ENCODE assay signal across 16 cellular contexts in the genomic region with DNA sequence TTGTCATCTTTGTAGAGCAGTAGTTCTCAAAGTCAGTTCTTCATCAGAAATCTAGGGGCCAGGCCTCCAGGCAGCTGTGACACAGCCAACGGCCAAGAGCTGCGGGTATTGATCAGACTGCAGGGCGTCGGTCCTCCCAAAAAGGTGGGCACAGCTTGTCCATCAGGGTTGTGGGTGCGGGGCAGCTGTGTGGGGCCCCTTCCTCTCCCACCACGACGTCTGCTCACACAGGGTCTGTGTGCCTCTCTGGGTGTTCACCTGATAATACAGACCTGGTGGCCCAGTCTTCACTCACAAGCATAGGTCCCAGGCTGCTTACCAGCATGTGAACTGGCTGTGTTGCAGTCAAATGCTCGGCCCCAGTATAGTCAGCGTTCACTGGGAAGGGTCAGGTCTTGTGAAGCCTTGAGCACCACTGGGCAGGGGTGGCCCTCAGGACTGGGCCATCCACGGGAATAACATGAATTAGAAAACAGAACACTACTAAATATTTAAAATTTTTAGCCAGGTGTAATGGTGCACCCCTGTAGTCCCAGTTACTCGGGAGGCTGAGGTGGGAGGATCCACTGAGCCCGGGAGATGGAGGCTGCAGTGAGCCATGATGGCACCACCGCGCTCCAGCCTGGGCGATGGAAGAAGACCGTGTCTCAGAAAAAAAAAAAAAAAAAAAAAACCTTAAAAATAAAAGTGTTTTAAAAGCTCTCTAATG.
DNase-seq lines count a peak whose midpoint lies in the region; ATAC-seq and TF ChIP-seq lines count a peak whose summit lies in the region.
"Had no signal": no experiment of that assay in that cellular context is flagged by ENCODE, and none has a peak within 500 bp of the region (broad histone marks: within the 10 kb centered on the region; RNA-seq: fewer than 3 reads in every experiment).

No MANE protein-coding gene starts in this region.

- no peak for ATAC-seq in stimulated activated memory B cell treated with anti-CD40 and anti-IgM and Interleukin-4, amounts not matched to agents 10 μg/mL and 1 μg/mL and 100 μg/mL, for 72 hours
- no peak for ATAC-seq in GM23338
- no peak for ATAC-seq in HG03432 (IDR thresholded peaks at IDR 0.05; ENCODE audit: unreplicated experiment)
- ATAC-seq: Panc1 had no signal

- peaks cover 6% of the 10 kb centered on the region for H3K9me3 Mint-ChIP-seq in stimulated activated memory B cell treated with anti-CD40 and anti-IgM and Interleukin-4, amounts not matched to agents 10 μg/mL and 1 μg/mL and 100 μg/mL, for 72 hours
- peaks cover 21% of the 10 kb centered on the region for H3K9me3 Mint-ChIP-seq in GM23338

- no peak overlapping the region for H3K27ac Mint-ChIP-seq in stimulated activated memory B cell treated with anti-CD40 and anti-IgM and Interleukin-4, amounts not matched to agents 10 μg/mL and 1 μg/mL and 100 μg/mL, for 72 hours
- H3K27ac Mint-ChIP-seq in GM23338, result no peak overlapping the region
- H3K27ac Mint-ChIP-seq: CD8-positive, alpha-beta memory T cell had no signal

- DNase-seq in 8988T (peak; percentile 18), AG04450 (ENCODE audit: low read depth, low spot score) (no peak), SJCRH30 (no peak), osteoblast (ENCODE audit: insufficient read length, low spot score, missing footprints) (peak; percentile 48), GM23338 (ENCODE audit: low spot score) (no peak)
- DNase-seq: DMS79 treated with DMSO at 0.1 percent for 48 hours, Karpas-422, MG63, NCI-H1092 treated with DMSO at 0.1 percent for 48 hours, NCI-H1694, NCI-H510A treated with DMSO at 0.1 percent for 48 hours, SHP77 treated with DMSO at 0.1 percent for 48 hours had no signal

- H3K4me2 ChIP-seq in osteoblast (ENCODE audit: insufficient read depth, low read length) (no peak overlapping the region), GM23338 (no peak overlapping the region)

- no peak overlapping the region for H3K4me3 ChIP-seq in AG04450 (ENCODE audit: low read depth, low read length)
- H3K4me3 ChIP-seq in SJCRH30, result no peak overlapping the region; the same call in 1 of the 2 replicates
- no peak overlapping the region for H3K4me3 ChIP-seq in osteoblast (ENCODE audit: insufficient read depth, low read length)
- H3K4me3 ChIP-seq in GM23338, result no peak overlapping the region
- H3K4me3 ChIP-seq: MG63 had no signal

- H3K27me3 Mint-ChIP-seq in stimulated activated memory B cell treated with anti-CD40 and anti-IgM and Interleukin-4, amounts not matched to agents 10 μg/mL and 1 μg/mL and 100 μg/mL, for 72 hours, result peaks cover 4% of the 10 kb centered on the region
- H3K27me3 Mint-ChIP-seq in GM23338 (ENCODE audit: insufficient read depth, low read depth, poor library complexity), result peaks cover 10% of the 10 kb centered on the region
- H3K27me3 Mint-ChIP-seq: CD8-positive, alpha-beta memory T cell had no signal

- no peaks in the 10 kb centered on the region for H3K79me2 ChIP-seq in osteoblast (ENCODE audit: insufficient read depth, low read length)
- no peaks in the 10 kb centered on the region for H3K79me2 ChIP-seq in GM23338 (replicated peaks; ENCODE audit: insufficient read depth)

- H3K27ac ChIP-seq in AG04450 (ENCODE audit: low read depth, low read length) (peak overlapping the region; percentile 31), SJCRH30 (peak overlapping the region; percentile 90), osteoblast (ENCODE audit: low read depth, low read length) (no peak overlapping the region), GM23338 (ENCODE audit: low read depth) (no peak overlapping the region)

- H3K27me3 ChIP-seq in AG04450 (ENCODE audit: control insufficient read depth, insufficient read depth, low read length) (no peaks in the 10 kb centered on the region), SJCRH30 (no peaks in the 10 kb centered on the region), osteoblast (ENCODE audit: insufficient read depth, low read length) (no peaks in the 10 kb centered on the region), GM23338 (ENCODE audit: insufficient read depth) (no peaks in the 10 kb centered on the region)
- H3K27me3 ChIP-seq: MG63 had no signal

- H3K9me3 ChIP-seq in AG04450 (ENCODE audit: control insufficient read depth, insufficient read depth, low read length), result peaks cover 12% of the 10 kb centered on the region
- no peaks in the 10 kb centered on the region for H3K9me3 ChIP-seq in SJCRH30 (replicated peaks)
- no peaks in the 10 kb centered on the region for H3K9me3 ChIP-seq in osteoblast (ENCODE audit: low read depth, low read length)

- TF ChIP-seq CTCF in AG04450 (IDR thresholded peaks at IDR 0.05; ENCODE audit: low read depth, low read length) (no peak), osteoblast (IDR thresholded peaks at IDR 0.05; ENCODE audit: extremely low read depth, low read depth, low read length) (no peak), GM23338 (conservative IDR thresholded peaks at IDR 0.05; ENCODE audit: low read depth in 2 of 2) (no peak)

- CTCF ChIA-PET in AG04450 (lab: Charles Lee), result no interaction called here

- H3K36me3 Mint-ChIP-seq in stimulated activated memory B cell treated with anti-CD40 and anti-IgM and Interleukin-4, amounts not matched to agents 10 μg/mL and 1 μg/mL and 100 μg/mL, for 72 hours, result peaks cover 10% of the 10 kb centered on the region
- peaks cover 14% of the 10 kb centered on the region for H3K36me3 Mint-ChIP-seq in GM23338 (ENCODE audit: low read depth)

- H3K9me2 ChIP-seq in GM23338 (ENCODE audit: insufficient read depth), result 0 out of 2 replicates have a peak, but pooled peaks cover 8% of the 10 kb centered on the region

- H3K4me1 ChIP-seq in SJCRH30 (peaks cover 18% of the 10 kb centered on the region), osteoblast (ENCODE audit: insufficient read depth, low read length) (peaks cover 13% of the 10 kb centered on the region), GM23338 (ENCODE audit: insufficient read depth) (no peaks in the 10 kb centered on the region)

- H3K4me3 Mint-ChIP-seq in stimulated activated memory B cell treated with anti-CD40 and anti-IgM and Interleukin-4, amounts not matched to agents 10 μg/mL and 1 μg/mL and 100 μg/mL, for 72 hours, result no peak overlapping the region
- no peak overlapping the region for H3K4me3 Mint-ChIP-seq in GM23338
- H3K4me3 Mint-ChIP-seq: CD8-positive, alpha-beta memory T cell had no signal

- H3K36me3 ChIP-seq in SJCRH30 (no peaks in the 10 kb centered on the region), osteoblast (ENCODE audit: insufficient read depth, low read length) (no peaks in the 10 kb centered on the region), GM23338 (ENCODE audit: insufficient read depth) (no peaks in the 10 kb centered on the region)

- POLR2A ChIA-PET in AG04450 (lab: Yijun Ruan, JAX), result interaction anchor here (0.6 to 1.2 kb wide), 5 partner anchors 8 to 363 kb away, joined by 3 to 12 read pairs (median 3); no protein-coding TSS in a partner anchor

- no peaks in the 10 kb centered on the region for H3K4me1 Mint-ChIP-seq in stimulated activated memory B cell treated with anti-CD40 and anti-IgM and Interleukin-4, amounts not matched to agents 10 μg/mL and 1 μg/mL and 100 μg/mL, for 72 hours
- H3K4me1 Mint-ChIP-seq in GM23338, result peaks cover 4% of the 10 kb centered on the region; the same call in 2 of the 3 replicates

- H3F3A ChIP-seq in GM23338 (replicated peaks; ENCODE audit: low read depth), result no peaks in the 10 kb centered on the region

- H4K20me1 ChIP-seq in osteoblast (ENCODE audit: insufficient read depth, low read length) (no peaks in the 10 kb centered on the region), GM23338 (replicated peaks; ENCODE audit: insufficient read depth) (no peaks in the 10 kb centered on the region)

- H2AFZ ChIP-seq in osteoblast (ENCODE audit: low read length) (no peak overlapping the region), GM23338 (no peak overlapping the region)

TF ChIP-seq in GM23338, 12 proteins besides CTCF, POLR2A, EP300 and RAD21 (continues in another document):
- TF ChIP-seq STAT1 (IDR thresholded peaks at IDR 0.05; ENCODE audit: unreplicated experiment) (no peak), JUNB (IDR thresholded peaks at IDR 0.05; ENCODE audit: unreplicated experiment) (no peak), EZH2 (IDR thresholded peaks at IDR 0.05; ENCODE audit: low read depth, unreplicated experiment) (no peak), NANOG (IDR thresholded peaks at IDR 0.05; ENCODE audit: borderline replicate concordance) (no peak), CREB1 (CRISPR knock-in tag; IDR thresholded peaks at IDR 0.05; ENCODE audit: low read depth) (no peak), ZNF114 (CRISPR knock-in tag; IDR thresholded peaks at IDR 0.05) (no peak)
- TF ChIP-seq, protein P1, sequence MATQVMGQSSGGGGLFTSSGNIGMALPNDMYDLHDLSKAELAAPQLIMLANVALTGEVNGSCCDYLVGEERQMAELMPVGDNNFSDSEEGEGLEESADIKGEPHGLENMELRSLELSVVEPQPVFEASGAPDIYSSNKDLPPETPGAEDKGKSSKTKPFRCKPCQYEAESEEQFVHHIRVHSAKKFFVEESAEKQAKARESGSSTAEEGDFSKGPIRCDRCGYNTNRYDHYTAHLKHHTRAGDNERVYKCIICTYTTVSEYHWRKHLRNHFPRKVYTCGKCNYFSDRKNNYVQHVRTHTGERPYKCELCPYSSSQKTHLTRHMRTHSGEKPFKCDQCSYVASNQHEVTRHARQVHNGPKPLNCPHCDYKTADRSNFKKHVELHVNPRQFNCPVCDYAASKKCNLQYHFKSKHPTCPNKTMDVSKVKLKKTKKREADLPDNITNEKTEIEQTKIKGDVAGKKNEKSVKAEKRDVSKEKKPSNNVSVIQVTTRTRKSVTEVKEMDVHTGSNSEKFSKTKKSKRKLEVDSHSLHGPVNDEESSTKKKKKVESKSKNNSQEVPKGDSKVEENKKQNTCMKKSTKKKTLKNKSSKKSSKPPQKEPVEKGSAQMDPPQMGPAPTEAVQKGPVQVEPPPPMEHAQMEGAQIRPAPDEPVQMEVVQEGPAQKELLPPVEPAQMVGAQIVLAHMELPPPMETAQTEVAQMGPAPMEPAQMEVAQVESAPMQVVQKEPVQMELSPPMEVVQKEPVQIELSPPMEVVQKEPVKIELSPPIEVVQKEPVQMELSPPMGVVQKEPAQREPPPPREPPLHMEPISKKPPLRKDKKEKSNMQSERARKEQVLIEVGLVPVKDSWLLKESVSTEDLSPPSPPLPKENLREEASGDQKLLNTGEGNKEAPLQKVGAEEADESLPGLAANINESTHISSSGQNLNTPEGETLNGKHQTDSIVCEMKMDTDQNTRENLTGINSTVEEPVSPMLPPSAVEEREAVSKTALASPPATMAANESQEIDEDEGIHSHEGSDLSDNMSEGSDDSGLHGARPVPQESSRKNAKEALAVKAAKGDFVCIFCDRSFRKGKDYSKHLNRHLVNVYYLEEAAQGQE (IDR thresholded peaks at IDR 0.05; ENCODE audit: unreplicated experiment), result no peak

Comparison
In these comparisons a context has a peak if more than half of its experiments do, and no peak if none do; other contexts are left out.
1. DNase-seq: peak in 8988T (single experiment) and osteoblast (single experiment); none in AG04450 (single experiment), SJCRH30 (0 of 2) and GM23338 (single experiment).
2. H3K27ac ChIP-seq: peak in AG04450 (single experiment) and SJCRH30 (single experiment); none in osteoblast (single experiment) and GM23338 (single experiment).